In the genomic region with DNA sequence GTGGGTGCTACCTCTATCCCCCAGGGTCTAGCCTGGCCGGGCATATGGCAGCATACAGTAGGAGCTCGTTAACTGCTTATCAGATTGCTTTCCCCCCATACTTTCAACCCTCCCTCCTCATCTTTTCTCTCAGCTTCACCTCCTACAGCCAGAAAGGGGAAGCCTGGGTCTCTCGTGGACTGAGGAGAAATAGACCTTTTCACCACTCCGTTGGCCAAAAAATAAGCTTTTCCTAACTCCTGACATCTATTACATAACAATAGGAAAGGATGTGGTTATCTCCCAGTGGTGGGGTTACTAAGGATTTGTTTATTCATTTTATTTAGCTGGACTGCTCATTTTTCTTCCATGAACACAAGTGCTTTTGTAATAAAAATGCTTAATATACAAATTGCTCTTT, we compare ENCODE assay signal across 1 cellular context.
TF ChIP-seq lines count a peak whose summit lies in the region.

No MANE protein-coding gene starts in this region.

TF ChIP-seq in GM23338, 12 proteins besides CTCF, POLR2A, EP300 and RAD21 (continued from another document):
- no peak for TF ChIP-seq REST (IDR thresholded peaks at IDR 0.05; ENCODE audit: unreplicated experiment)
- no peak for TF ChIP-seq ZNF331 (CRISPR knock-in tag; IDR thresholded peaks at IDR 0.05; ENCODE audit: low read depth)
- no peak for TF ChIP-seq EZH2 (IDR thresholded peaks at IDR 0.05; ENCODE audit: low read depth, unreplicated experiment)
- TF ChIP-seq EZH2phosphoT487 (IDR thresholded peaks at IDR 0.05; ENCODE audit: unreplicated experiment), result no peak
- TF ChIP-seq STAT1 (IDR thresholded peaks at IDR 0.05; ENCODE audit: unreplicated experiment), result no peak
- no peak for TF ChIP-seq ZNF114 (CRISPR knock-in tag; IDR thresholded peaks at IDR 0.05)
- TF ChIP-seq JUNB (IDR thresholded peaks at IDR 0.05; ENCODE audit: unreplicated experiment), result no peak
- TF ChIP-seq NANOG (IDR thresholded peaks at IDR 0.05; ENCODE audit: borderline replicate concordance), result no peak
- TF ChIP-seq CREB1 (CRISPR knock-in tag; IDR thresholded peaks at IDR 0.05; ENCODE audit: low read depth), result no peak
- TF ChIP-seq, protein P1, sequence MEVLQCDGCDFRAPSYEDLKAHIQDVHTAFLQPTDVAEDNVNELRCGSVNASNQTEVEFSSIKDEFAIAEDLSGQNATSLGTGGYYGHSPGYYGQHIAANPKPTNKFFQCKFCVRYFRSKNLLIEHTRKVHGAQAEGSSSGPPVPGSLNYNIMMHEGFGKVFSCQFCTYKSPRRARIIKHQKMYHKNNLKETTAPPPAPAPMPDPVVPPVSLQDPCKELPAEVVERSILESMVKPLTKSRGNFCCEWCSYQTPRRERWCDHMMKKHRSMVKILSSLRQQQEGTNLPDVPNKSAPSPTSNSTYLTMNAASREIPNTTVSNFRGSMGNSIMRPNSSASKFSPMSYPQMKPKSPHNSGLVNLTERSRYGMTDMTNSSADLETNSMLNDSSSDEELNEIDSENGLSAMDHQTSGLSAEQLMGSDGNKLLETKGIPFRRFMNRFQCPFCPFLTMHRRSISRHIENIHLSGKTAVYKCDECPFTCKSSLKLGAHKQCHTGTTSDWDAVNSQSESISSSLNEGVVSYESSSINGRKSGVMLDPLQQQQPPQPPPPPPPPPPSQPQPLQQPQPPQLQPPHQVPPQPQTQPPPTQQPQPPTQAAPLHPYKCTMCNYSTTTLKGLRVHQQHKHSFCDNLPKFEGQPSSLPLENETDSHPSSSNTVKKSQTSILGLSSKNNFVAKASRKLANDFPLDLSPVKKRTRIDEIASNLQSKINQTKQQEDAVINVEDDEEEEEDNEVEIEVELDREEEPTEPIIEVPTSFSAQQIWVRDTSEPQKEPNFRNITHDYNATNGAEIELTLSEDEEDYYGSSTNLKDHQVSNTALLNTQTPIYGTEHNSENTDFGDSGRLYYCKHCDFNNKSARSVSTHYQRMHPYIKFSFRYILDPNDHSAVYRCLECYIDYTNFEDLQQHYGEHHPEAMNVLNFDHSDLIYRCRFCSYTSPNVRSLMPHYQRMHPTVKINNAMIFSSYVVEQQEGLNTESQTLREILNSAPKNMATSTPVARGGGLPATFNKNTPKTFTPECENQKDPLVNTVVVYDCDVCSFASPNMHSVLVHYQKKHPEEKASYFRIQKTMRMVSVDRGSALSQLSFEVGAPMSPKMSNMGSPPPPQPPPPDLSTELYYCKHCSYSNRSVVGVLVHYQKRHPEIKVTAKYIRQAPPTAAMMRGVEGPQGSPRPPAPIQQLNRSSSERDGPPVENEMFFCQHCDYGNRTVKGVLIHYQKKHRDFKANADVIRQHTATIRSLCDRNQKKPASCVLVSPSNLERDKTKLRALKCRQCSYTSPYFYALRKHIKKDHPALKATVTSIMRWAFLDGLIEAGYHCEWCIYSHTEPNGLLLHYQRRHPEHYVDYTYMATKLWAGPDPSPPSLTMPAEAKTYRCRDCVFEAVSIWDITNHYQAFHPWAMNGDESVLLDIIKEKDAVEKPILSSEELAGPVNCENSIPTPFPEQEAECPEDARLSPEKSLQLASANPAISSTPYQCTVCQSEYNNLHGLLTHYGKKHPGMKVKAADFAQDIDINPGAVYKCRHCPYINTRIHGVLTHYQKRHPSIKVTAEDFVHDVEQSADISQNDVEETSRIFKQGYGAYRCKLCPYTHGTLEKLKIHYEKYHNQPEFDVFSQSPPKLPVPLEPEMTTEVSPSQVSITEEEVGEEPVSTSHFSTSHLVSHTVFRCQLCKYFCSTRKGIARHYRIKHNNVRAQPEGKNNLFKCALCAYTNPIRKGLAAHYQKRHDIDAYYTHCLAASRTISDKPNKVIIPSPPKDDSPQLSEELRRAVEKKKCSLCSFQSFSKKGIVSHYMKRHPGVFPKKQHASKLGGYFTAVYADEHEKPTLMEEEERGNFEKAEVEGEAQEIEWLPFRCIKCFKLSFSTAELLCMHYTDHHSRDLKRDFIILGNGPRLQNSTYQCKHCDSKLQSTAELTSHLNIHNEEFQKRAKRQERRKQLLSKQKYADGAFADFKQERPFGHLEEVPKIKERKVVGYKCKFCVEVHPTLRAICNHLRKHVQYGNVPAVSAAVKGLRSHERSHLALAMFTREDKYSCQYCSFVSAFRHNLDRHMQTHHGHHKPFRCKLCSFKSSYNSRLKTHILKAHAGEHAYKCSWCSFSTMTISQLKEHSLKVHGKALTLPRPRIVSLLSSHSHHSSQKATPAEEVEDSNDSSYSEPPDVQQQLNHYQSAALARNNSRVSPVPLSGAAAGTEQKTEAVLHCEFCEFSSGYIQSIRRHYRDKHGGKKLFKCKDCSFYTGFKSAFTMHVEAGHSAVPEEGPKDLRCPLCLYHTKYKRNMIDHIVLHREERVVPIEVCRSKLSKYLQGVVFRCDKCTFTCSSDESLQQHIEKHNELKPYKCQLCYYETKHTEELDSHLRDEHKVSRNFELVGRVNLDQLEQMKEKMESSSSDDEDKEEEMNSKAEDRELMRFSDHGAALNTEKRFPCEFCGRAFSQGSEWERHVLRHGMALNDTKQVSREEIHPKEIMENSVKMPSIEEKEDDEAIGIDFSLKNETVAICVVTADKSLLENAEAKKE (CRISPR knock-in tag; IDR thresholded peaks at IDR 0.05), result no peak
- no peak for TF ChIP-seq ETS1 (IDR thresholded peaks at IDR 0.05)
